ENCODE assay signal across 27 cellular contexts in genomic region chr6:168145747-168146596, GRCh38.
DNase-seq lines count a peak whose midpoint lies in the region; ATAC-seq and TF ChIP-seq lines count a peak whose summit lies in the region.
"Had no signal": no experiment of that assay in that cellular context is flagged by ENCODE, and none has a peak within 500 bp of the region (broad histone marks: within the 10 kb centered on the region; RNA-seq: fewer than 3 reads in every experiment).

No MANE protein-coding gene starts in this region.

- H3K9me2 ChIP-seq in SK-N-SH: no peaks in the 10 kb centered on the region

- POLR2A ChIA-PET in SK-N-SH (lab: Yijun Ruan, JAX): no interaction called here

- CTCF ChIA-PET in activated CD8-positive, alpha-beta memory T cell treated with anti-CD3 and anti-CD28 coated beads, Interleukin-2, amount 10 ng/mL, durations not matched to agents 7 days and 5 days (lab: Charles Lee): no interaction called here
- CTCF ChIA-PET in SK-N-SH (lab: Yijun Ruan, JAX): interaction anchor here (1.1 kb wide), 1 partner anchor 210 kb away, joined by 3 read pairs; no protein-coding TSS in a partner anchor

- H3K36me3 ChIP-seq in right atrium auricular region: no peaks in the 10 kb centered on the region
- no peaks in the 10 kb centered on the region for H3K36me3 ChIP-seq in uterus
- no peaks in the 10 kb centered on the region for H3K36me3 ChIP-seq in SK-N-SH (replicated peaks in 1 of 2; ENCODE audit: control insufficient read depth in 1 of 2, insufficient read depth in 2 of 2, low read length in 1 of 2)
- H3K36me3 ChIP-seq: gastrocnemius medialis, MG63, right lobe of liver, tibial artery had no signal

- H3K27me3 Mint-ChIP-seq in activated CD8-positive, alpha-beta memory T cell treated with anti-CD3 and anti-CD28 coated beads, Interleukin-2, amount 10 ng/mL, durations not matched to agents 7 days and 5 days: peaks cover 24% of the 10 kb centered on the region

- intact Hi-C loops in left ventricle myocardium superior (cut with micrococcal nuclease) (no loop called here), left colon (cut with DNase I, micrococcal nuclease) (no loop called here), uterus (cut with DNase I; ENCODE audit: low total_unique reads) (no loop called here)

- peak; percentile 43 for DNase-seq in right atrium auricular region (ENCODE audit: low spot score)
- DNase-seq in left ventricle myocardium superior: no peak
- peak; percentile 18 for DNase-seq in activated CD8-positive, alpha-beta memory T cell treated with anti-CD3 and anti-CD28 coated beads, Interleukin-2, amount 10 ng/mL, durations not matched to agents 7 days and 5 days
- peak in 1 of 2 donors; percentile 12 for DNase-seq in left colon
- DNase-seq in uterus: peak; percentile 6 to 11
- no peak for DNase-seq in NCI-H748 (lab: John Stamatoyannopoulos, UW; ENCODE audit: unreplicated experiment)
- DNase-seq in SK-N-SH: no peak
- DNase-seq: activated CD4-positive, alpha-beta T cell treated with anti-CD3 and anti-CD28 coated beads for 36 hours; activated naive CD4-positive, alpha-beta T cell treated with Interleukin-2 at 50 U/mL for 16 hours; activated T-cell treated with anti-CD3 and anti-CD28 coated beads, Interleukin-2, amount 50 U/mL, for 48 hours; CD4-positive, alpha-beta memory T cell; DMS 273 treated with DMSO at 0.1 percent for 48 hours; gastrocnemius medialis; MG63; NCI-H1436; NCI-H2081; NCI-H345; NCI-H82; right lobe of liver; SIG-M5; stimulated activated CD8-positive, alpha-beta memory T cell treated with anti-CD3 and anti-CD28 coated beads, Interleukin-4, amount 100 ng/mL, for 48 hours; stimulated activated naive CD8-positive, alpha-beta T cell treated with anti-CD3 and anti-CD28 coated beads, Interleukin-15, amount 100 ng/mL, for 72 hours had no signal

- H4K20me1 ChIP-seq in SK-N-SH (ENCODE audit: insufficient read depth): no peaks in the 10 kb centered on the region

- H3K27ac Mint-ChIP-seq in activated CD8-positive, alpha-beta memory T cell treated with anti-CD3 and anti-CD28 coated beads, Interleukin-2, amount 10 ng/mL, durations not matched to agents 7 days and 5 days: no peak overlapping the region
- H3K27ac Mint-ChIP-seq: activated CD4-positive, alpha-beta T cell treated with anti-CD3 and anti-CD28 coated beads for 36 hours; CD4-positive, alpha-beta memory T cell; memory B cell; stimulated activated naive CD8-positive, alpha-beta T cell treated with anti-CD3 and anti-CD28 coated beads, Interleukin-15, amount 100 ng/mL, for 72 hours had no signal

- no peaks in the 10 kb centered on the region for H3K9me3 Mint-ChIP-seq in activated CD8-positive, alpha-beta memory T cell treated with anti-CD3 and anti-CD28 coated beads, Interleukin-2, amount 10 ng/mL, durations not matched to agents 7 days and 5 days (ENCODE audit: low read depth)
- H3K9me3 Mint-ChIP-seq: central memory CD8-positive, alpha-beta T cell; memory B cell had no signal

- H3K4me3 ChIP-seq in right atrium auricular region: no peak overlapping the region
- H3K4me3 ChIP-seq in uterus: no peak overlapping the region
- no peak overlapping the region for H3K4me3 ChIP-seq in SK-N-SH (ENCODE audit: low read depth in 2 of 2, low read length in 1 of 2)
- H3K4me3 ChIP-seq: gastrocnemius medialis, MG63, right lobe of liver, tibial artery had no signal

- H3K27me3 ChIP-seq in right atrium auricular region (no peaks in the 10 kb centered on the region), uterus (no peaks in the 10 kb centered on the region), SK-N-SH (ENCODE audit: insufficient read depth) (no peaks in the 10 kb centered on the region)
- H3K27me3 ChIP-seq: MG63, right lobe of liver had no signal

- no peak overlapping the region for H3K27ac ChIP-seq in right atrium auricular region
- no peak overlapping the region for H3K27ac ChIP-seq in uterus
- H3K27ac ChIP-seq in SK-N-SH (ENCODE audit: low read depth in 2 of 2, low read length in 1 of 2): no peak overlapping the region
- H3K27ac ChIP-seq: gastrocnemius medialis, KMS-11, right lobe of liver, tibial artery had no signal

- no peak for TF ChIP-seq CTCF in right atrium auricular region (IDR thresholded peaks at IDR 0.05)
- TF ChIP-seq CTCF in uterus (IDR thresholded peaks at IDR 0.05): no peak
- TF ChIP-seq CTCF in SK-N-SH (IDR thresholded peaks at IDR 0.05): no peak

- H3K4me2 ChIP-seq in SK-N-SH: no peak overlapping the region
- H3K4me2 ChIP-seq: KMS-11 had no signal

- H2AFZ ChIP-seq in SK-N-SH (ENCODE audit: low read depth): no peak overlapping the region

- H3K79me2 ChIP-seq in SK-N-SH (ENCODE audit: insufficient read depth): no peaks in the 10 kb centered on the region

- TF ChIP-seq RAD21 in SK-N-SH (IDR thresholded peaks at IDR 0.05; ENCODE audit: low read length): no peak

- no peak overlapping the region for H3K4me3 Mint-ChIP-seq in activated CD8-positive, alpha-beta memory T cell treated with anti-CD3 and anti-CD28 coated beads, Interleukin-2, amount 10 ng/mL, durations not matched to agents 7 days and 5 days
- H3K4me3 Mint-ChIP-seq: activated CD4-positive, alpha-beta T cell treated with anti-CD3 and anti-CD28 coated beads for 36 hours; CD4-positive, alpha-beta memory T cell; central memory CD8-positive, alpha-beta T cell; memory B cell; stimulated activated naive CD8-positive, alpha-beta T cell treated with anti-CD3 and anti-CD28 coated beads, Interleukin-15, amount 100 ng/mL, for 72 hours had no signal

- H3K4me1 ChIP-seq in right atrium auricular region (no peaks in the 10 kb centered on the region), uterus (no peaks in the 10 kb centered on the region), SK-N-SH (ENCODE audit: control insufficient read depth in 1 of 2, insufficient read depth in 2 of 2, low read depth in 1 of 2, low read length in 1 of 2) (no peaks in the 10 kb centered on the region; a peak in 1 of 4 replicates)
- H3K4me1 ChIP-seq: gastrocnemius medialis, right lobe of liver, tibial artery had no signal

- no peaks in the 10 kb centered on the region for H3K4me1 Mint-ChIP-seq in activated CD8-positive, alpha-beta memory T cell treated with anti-CD3 and anti-CD28 coated beads, Interleukin-2, amount 10 ng/mL, durations not matched to agents 7 days and 5 days
- H3K4me1 Mint-ChIP-seq: activated CD4-positive, alpha-beta T cell treated with anti-CD3 and anti-CD28 coated beads for 36 hours; CD4-positive, alpha-beta memory T cell; central memory CD8-positive, alpha-beta T cell; memory B cell; stimulated activated naive CD8-positive, alpha-beta T cell treated with anti-CD3 and anti-CD28 coated beads, Interleukin-15, amount 100 ng/mL, for 72 hours had no signal

- TF ChIP-seq EP300 in SK-N-SH (IDR thresholded peaks at IDR 0.05; ENCODE audit: borderline replicate concordance in 1 of 2, low read depth in 1 of 2, low read length in 1 of 2): no peak

- ATAC-seq in left ventricle myocardium superior (no peak), left colon (peak; percentile 53), GM21619 (IDR thresholded peaks at IDR 0.05; ENCODE audit: unreplicated experiment) (no peak)
- no peak for ATAC-seq in activated CD8-positive, alpha-beta memory T cell treated with anti-CD3 and anti-CD28 coated beads, Interleukin-2, amount 10 ng/mL, durations not matched to agents 7 days and 5 days
- ATAC-seq: activated CD4-positive, alpha-beta T cell treated with anti-CD3 and anti-CD28 coated beads for 36 hours; gastrocnemius medialis; stimulated activated naive CD8-positive, alpha-beta T cell treated with anti-CD3 and anti-CD28 coated beads, Interleukin-15, amount 100 ng/mL, for 72 hours had no signal

- 31% methylated on average over 9 of the region's 12 CpGs for WGBS in SK-N-SH (ENCODE audit: low lambda C conversion rate)

- no peak for TF ChIP-seq POLR2A in uterus (IDR thresholded peaks at IDR 0.05)

- no peaks in the 10 kb centered on the region for H3K36me3 Mint-ChIP-seq in activated CD8-positive, alpha-beta memory T cell treated with anti-CD3 and anti-CD28 coated beads, Interleukin-2, amount 10 ng/mL, durations not matched to agents 7 days and 5 days
- H3K36me3 Mint-ChIP-seq: CD4-positive, alpha-beta memory T cell; memory B cell had no signal

- no peaks in the 10 kb centered on the region for H3F3A ChIP-seq in SK-N-SH (replicated peaks; ENCODE audit: insufficient read depth)

- no peaks in the 10 kb centered on the region for H3K9me3 ChIP-seq in right atrium auricular region
- H3K9me3 ChIP-seq in uterus: no peaks in the 10 kb centered on the region
- H3K9me3 ChIP-seq in SK-N-SH: no peaks in the 10 kb centered on the region
- H3K9me3 ChIP-seq: gastrocnemius medialis, MG63, right lobe of liver, tibial artery had no signal

- H3K9ac ChIP-seq in SK-N-SH: no peak overlapping the region
- H3K9ac ChIP-seq: KMS-11 had no signal

TF ChIP-seq in SK-N-SH, 30 proteins besides CTCF, POLR2A, EP300 and RAD21:
- TF ChIP-seq TAF1 (IDR thresholded peaks at IDR 0.05; ENCODE audit: borderline replicate concordance, low read depth, low read length): no peak

Comparison
In these comparisons a context has a peak if more than half of its experiments do, and no peak if none do; other contexts are left out.
1. DNase-seq: peak in right atrium auricular region (single experiment), activated CD8-positive, alpha-beta memory T cell treated with anti-CD3 and anti-CD28 coated beads, Interleukin-2, amount 10 ng/mL, durations not matched to agents 7 days and 5 days (single experiment) and uterus (2 of 2); none in left ventricle myocardium superior (single experiment), NCI-H748 (single experiment) and SK-N-SH (single experiment).